11 cellular contexts compared by ENCODE assay signal in genomic region chr3:31952205-31952604, GRCh38. TPM values are rescaled to one million over a fixed set of nuclear protein-coding genes. Genes with fewer than 3 reads are reported as not detected.
DNase-seq lines count a peak whose midpoint lies in the region; ATAC-seq, FAIRE-seq and TF ChIP-seq lines count a peak whose summit lies in the region.
"Had no signal": no experiment of that assay in that cellular context is flagged by ENCODE, and none has a peak within 500 bp of the region (broad histone marks: within the 10 kb centered on the region; RNA-seq: fewer than 3 reads in every experiment).

No MANE protein-coding gene starts in this region.

- H3K4me3 Mint-ChIP-seq in memory B cell (peak overlapping the region; percentile 79), natural killer cell (no peak overlapping the region)

- H3K4me1 Mint-ChIP-seq in memory B cell (peaks cover 60% of the 10 kb centered on the region), natural killer cell (no peaks in the 10 kb centered on the region)

- H3K27me3 Mint-ChIP-seq in memory B cell (no peaks in the 10 kb centered on the region), natural killer cell (ENCODE audit: low read depth in 2 of 2) (peaks cover 13 to 31% of the 10 kb centered on the region in 2 donors)

- intact Hi-C loops in natural killer cell (cut with micrococcal nuclease) = no loop called here

- DNase-seq in memory B cell (ENCODE audit: low spot score in 2 of 2) = peak; percentile 65 to 80
- no peak for DNase-seq in natural killer cell
- DNase-seq in HTR-8/SVneo (ENCODE audit: insufficient read length, low spot score) = no peak
- no peak for DNase-seq in NCI-H2029 treated with DMSO at 0.1 percent for 48 hours (lab: John Stamatoyannopoulos, UW)
- DNase-seq in NCI-H187 treated with DMSO at 0.1 percent for 48 hours (lab: John Stamatoyannopoulos, UW) = no peak
- DNase-seq: islet precursor cell, NCI-H1436 treated with DMSO at 0.1 percent for 48 hours had no signal

- ATAC-seq in GM18873 (IDR thresholded peaks at IDR 0.05; ENCODE audit: low FRiP score, unreplicated experiment) (peak; percentile 73), GM21619 (IDR thresholded peaks at IDR 0.05; ENCODE audit: unreplicated experiment) (peak; percentile 91), HG03175 (IDR thresholded peaks at IDR 0.05; ENCODE audit: unreplicated experiment) (peak; percentile 84), memory B cell (ENCODE audit: low read depth) (peak; percentile 90), natural killer cell (no peak)

- H3K36me3 Mint-ChIP-seq in memory B cell (peaks cover 29% of the 10 kb centered on the region), natural killer cell (no peaks in the 10 kb centered on the region)

- H3K9me3 Mint-ChIP-seq in memory B cell = peaks cover 7% of the 10 kb centered on the region
- peaks cover 2% of the 10 kb centered on the region in 2 donors for H3K9me3 Mint-ChIP-seq in natural killer cell

- H3K27ac Mint-ChIP-seq in memory B cell (peak overlapping the region; percentile 89), natural killer cell (no peak overlapping the region)

- FAIRE-seq in HTR-8/SVneo (lab: Jason Lieb, UNC) = no peak
- FAIRE-seq: endothelial cell of umbilical vein had no signal

- no peak for TF ChIP-seq CTCF in natural killer cell (IDR thresholded peaks at IDR 0.05)

RNA-seq across cellular contexts. Expression of gene OSBPL10, which starts 28.9 kb away (rescaled TPM):
- 1 to 10 TPM in 2 of 3 donors, under 1 TPM in 1; 1.00 to 3.6 (median 1.6) TPM for total RNA-seq in natural killer cell

RNA-seq across cellular contexts. Expression of gene ZNF860, which starts 29.3 kb away (rescaled TPM):
- under 1 TPM in 1 of 3 donors, not detected in 2; 0.10 TPM for total RNA-seq in natural killer cell

Comparison
In these comparisons a context has a peak if more than half of its experiments do, and no peak if none do; other contexts are left out.
1. ATAC-seq: peak in GM18873 (single experiment), GM21619 (single experiment), HG03175 (single experiment) and memory B cell (single experiment); none in natural killer cell (0 of 3).
2. DNase-seq: peak in memory B cell (2 of 2); none in natural killer cell (single experiment), HTR-8/SVneo (single experiment), NCI-H2029 treated with DMSO at 0.1 percent for 48 hours (single experiment) and NCI-H187 treated with DMSO at 0.1 percent for 48 hours (single experiment).